1 cellular context compared by ENCODE assay signal in genomic region chr1:39258925-39259244, GRCh38.
TF ChIP-seq lines count a peak whose summit lies in the region.

No MANE protein-coding gene starts in this region.

TF ChIP-seq in HepG2, 621 proteins besides CTCF, POLR2A, EP300 and RAD21 (continued from another document):
- TF ChIP-seq ZNF263 (CRISPR knock-in tag; IDR thresholded peaks at IDR 0.05) = 0 out of 2 replicates have a peak, but pooled peaks have one; percentile 6
- no peak for TF ChIP-seq KLF9 (CRISPR knock-in tag; IDR thresholded peaks at IDR 0.05; ENCODE audit: low read depth)
- TF ChIP-seq ZNF770 (CRISPR knock-in tag; IDR thresholded peaks at IDR 0.05) = 0 out of 2 replicates have a peak, but pooled peaks have one; percentile 3
- TF ChIP-seq ZNF329 (CRISPR knock-in tag; IDR thresholded peaks at IDR 0.05; ENCODE audit: low read depth) = no peak
- no peak for TF ChIP-seq TOE1 (CRISPR knock-in tag; IDR thresholded peaks at IDR 0.05)
- no peak for TF ChIP-seq EHMT2 (IDR thresholded peaks at IDR 0.05; ENCODE audit: borderline replicate concordance, low read depth, low read length)
- no peak for TF ChIP-seq RBM22 (optimal IDR thresholded peaks at IDR 0.05; ENCODE audit: low read length)
- no peak for TF ChIP-seq SMAD1 (CRISPR knock-in tag; IDR thresholded peaks at IDR 0.05; ENCODE audit: borderline replicate concordance, low read depth)
- TF ChIP-seq NR1H2 (CRISPR knock-in tag; IDR thresholded peaks at IDR 0.05; ENCODE audit: borderline replicate concordance, low read depth) = no peak
- TF ChIP-seq ZNF367 (CRISPR knock-in tag; IDR thresholded peaks at IDR 0.05; ENCODE audit: borderline replicate concordance) = no peak
